Comparison of ENCODE assay signal across 17 cellular contexts in genomic region chr7:80413395-80413955, GRCh38.
"Had no signal": no experiment of that assay in that cellular context is flagged by ENCODE, and none has a peak within 500 bp of the region (broad histone marks: within the 10 kb centered on the region; RNA-seq: fewer than 3 reads in every experiment).

No MANE protein-coding gene starts in this region.

- H2AFZ ChIP-seq: parathyroid adenoma had no signal

- DNase-seq: colonic mucosa; effector CD4-positive, alpha-beta T cell; endodermal cell; heart right ventricle; hypothalamus; kidney glomerular epithelial cell; naive thymus-derived CD4-positive, alpha-beta T cell; nephron progenitor cell; right lobe of liver; stimulated activated CD4-positive, alpha-beta T cell treated with anti-CD3 and anti-CD28 coated beads, Interleukin-4, amount 100 ng/mL, for 1 hour; stimulated activated CD8-positive, alpha-beta memory T cell treated with anti-CD3 and anti-CD28 coated beads, Interleukin-4, amount 100 ng/mL, for 48 hours; stimulated activated naive CD8-positive, alpha-beta T cell treated with anti-CD3 and anti-CD28 coated beads, Interleukin-15, Interleukin-2, amounts not matched to agents 100 U/mL and 50 U/mL, for 24 hours; thyroid gland had no signal

- H3K4me3 ChIP-seq: colonic mucosa, heart right ventricle, prostate gland, right lobe of liver, suprapubic skin, thyroid gland had no signal

- H3K9ac ChIP-seq: parathyroid adenoma had no signal

- H3K4me1 ChIP-seq: colonic mucosa, heart right ventricle, parathyroid adenoma, prostate gland, right lobe of liver, suprapubic skin, thyroid gland had no signal

- H3K36me3 ChIP-seq: colonic mucosa, heart right ventricle, prostate gland, right lobe of liver, suprapubic skin, thyroid gland had no signal

- ATAC-seq: heart right ventricle; naive thymus-derived CD4-positive, alpha-beta T cell; stimulated activated effector memory CD8-positive, alpha-beta T cell treated with anti-CD3 and anti-CD28 coated beads, Interleukin-12 subunit alpha, Interleukin-12 subunit beta, amount 100 ng/mL, for 72 hours; stimulated activated naive CD8-positive, alpha-beta T cell treated with anti-CD3 and anti-CD28 coated beads, Interleukin-15, Interleukin-2, amounts not matched to agents 100 U/mL and 50 U/mL, for 24 hours had no signal

- H3K27ac ChIP-seq: colonic mucosa, heart right ventricle, parathyroid adenoma, prostate gland, right lobe of liver, suprapubic skin, thyroid gland had no signal

- H3K9me3 ChIP-seq: colonic mucosa, heart right ventricle, prostate gland, right lobe of liver, suprapubic skin, thyroid gland had no signal

- H3K79me2 ChIP-seq: parathyroid adenoma had no signal

- H3K27me3 ChIP-seq: colonic mucosa, heart right ventricle, right lobe of liver, suprapubic skin, thyroid gland had no signal
